In the genomic region with DNA sequence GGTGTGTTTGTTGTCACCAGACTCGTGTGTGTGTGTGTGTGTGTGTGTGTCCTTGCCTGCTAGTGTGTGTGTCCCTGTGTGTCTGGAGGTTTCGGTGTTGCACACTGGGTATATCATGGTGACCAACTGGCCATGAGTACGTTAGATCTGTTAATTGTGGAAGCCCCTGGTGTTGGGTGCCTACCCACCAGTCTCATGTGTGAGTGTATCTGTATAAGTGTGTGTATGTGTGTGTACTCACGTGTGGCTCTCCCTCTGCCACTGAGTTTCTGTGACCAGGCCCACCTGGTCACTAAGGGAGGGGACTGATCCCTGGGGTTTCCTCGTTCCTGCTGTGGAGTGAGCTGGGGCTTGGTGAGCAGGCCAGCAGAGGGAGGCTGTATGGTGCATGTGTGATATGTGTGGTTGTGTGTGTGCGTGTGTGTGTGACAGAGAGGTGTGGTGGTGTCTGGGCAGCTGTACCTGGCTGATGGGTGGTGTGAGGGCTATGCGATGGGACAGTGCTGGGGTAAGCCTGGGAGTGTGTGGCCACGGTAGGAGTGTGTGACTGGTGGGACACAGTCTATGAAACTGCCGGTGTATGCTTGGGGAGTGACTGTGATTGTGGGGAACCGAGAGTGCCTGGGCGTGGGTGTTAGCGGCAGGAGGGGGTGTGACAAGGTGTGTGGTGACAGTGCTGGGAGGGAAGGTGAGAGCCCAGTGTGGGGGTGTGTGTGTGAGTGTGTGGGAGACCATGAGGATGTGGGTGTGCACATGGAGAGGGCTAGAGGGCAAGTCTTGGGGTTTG, we compare ENCODE assay signal across 8 cellular contexts. TPM values are rescaled to one million over a fixed set of nuclear protein-coding genes. Genes with fewer than 3 reads are reported as not detected.
DNase-seq lines count a peak whose midpoint lies in the region; ATAC-seq and TF ChIP-seq lines count a peak whose summit lies in the region.

No MANE protein-coding gene starts in this region.

- H3K27me3 Mint-ChIP-seq in MCF 10A (ENCODE audit: insufficient read depth, unreplicated experiment) (no peaks in the 10 kb centered on the region), naive B cell (no peaks in the 10 kb centered on the region), type B pancreatic cell (peaks cover 14% of the 10 kb centered on the region)

- no peaks in the 10 kb centered on the region for H3K9me3 ChIP-seq in SJCRH30 (replicated peaks)

- H3K4me3 Mint-ChIP-seq in MCF 10A (ENCODE audit: unreplicated experiment) (peak overlapping the region; percentile 89), naive B cell (peak overlapping the region; percentile 86 to 97 (median 91)), type B pancreatic cell (peak overlapping the region; percentile 90)

- H3K36me3 Mint-ChIP-seq in MCF 10A (ENCODE audit: insufficient read depth, unreplicated experiment) (peaks cover 7% of the 10 kb centered on the region), naive B cell (no peaks in the 10 kb centered on the region), type B pancreatic cell (no peaks in the 10 kb centered on the region)

- no peaks in the 10 kb centered on the region for H3K27me3 ChIP-seq in SJCRH30

- H3K4me1 Mint-ChIP-seq in MCF 10A (ENCODE audit: insufficient read depth, unreplicated experiment) = peaks cover 20% of the 10 kb centered on the region
- H3K4me1 Mint-ChIP-seq in naive B cell = peaks cover 54 to 81% (median 62%) of the 10 kb centered on the region in 3 donors
- peaks cover 35% of the 10 kb centered on the region for H3K4me1 Mint-ChIP-seq in type B pancreatic cell (ENCODE audit: unreplicated experiment)

- H3K4me3 ChIP-seq in SJCRH30 = peak overlapping the region; percentile 80

- TF ChIP-seq CTCF in MCF 10A (IDR thresholded peaks at IDR 0.05; ENCODE audit: unreplicated experiment) (no peak), type B pancreatic cell (conservative IDR thresholded peaks at IDR 0.05) (no peak), GM10266 (IDR thresholded peaks at IDR 0.05; ENCODE audit: control insufficient read depth, insufficient read depth, low read depth, missing control alignments) (no peak)

- H3K9me3 Mint-ChIP-seq in MCF 10A (ENCODE audit: unreplicated experiment) = no peaks in the 10 kb centered on the region
- H3K9me3 Mint-ChIP-seq in naive B cell = no peaks in the 10 kb centered on the region
- H3K9me3 Mint-ChIP-seq in type B pancreatic cell = no peaks in the 10 kb centered on the region

- H3K27ac ChIP-seq in SJCRH30 = no peak overlapping the region

- peak; percentile 22 to 36 for DNase-seq in activated CD8-positive, alpha-beta memory T cell treated with anti-CD3 and anti-CD28 coated beads for 1 hour (ENCODE audit: extremely low read depth in 1 of 2, low read depth in 1 of 2)
- no peak for DNase-seq in activated CD8-positive, alpha-beta memory T cell treated with anti-CD3 and anti-CD28 coated beads, Interleukin-2, amount 50 U/mL, for 48 hours
- DNase-seq in SJCRH30 (no peak), MCF 10A (ENCODE audit: unreplicated experiment) (no peak), naive B cell (peak; percentile 77), type B pancreatic cell (ENCODE audit: extremely low spot score, unreplicated experiment) (no peak), GM10266 (ENCODE audit: extremely low spot score) (no peak)

- H3K27ac Mint-ChIP-seq in MCF 10A (ENCODE audit: low read depth, unreplicated experiment) (peak overlapping the region; percentile 71), naive B cell (peak overlapping the region; percentile 91 to 96 (median 95)), type B pancreatic cell (peak overlapping the region; percentile 92)

- H3K4me1 ChIP-seq in SJCRH30 = peaks cover 21% of the 10 kb centered on the region

- POLR2A ChIA-PET in MCF 10A (lab: Yijun Ruan, JAX) = interaction anchor here (0.7 to 1.0 kb wide), 3 partner anchors 12 to 756 kb away, joined by 3 to 4 read pairs (median 3); no protein-coding TSS in a partner anchor

- CTCF ChIA-PET in MCF 10A (lab: Yijun Ruan, JAX) = interaction anchor here (0.7 to 2.3 kb wide), 3 partner anchors 16 to 33 kb away, joined by 3 to 13 read pairs (median 3); no protein-coding TSS in a partner anchor

- peak; percentile 50 to 55 for ATAC-seq in naive B cell (ENCODE audit: low read depth in 2 of 2)
- no peak for ATAC-seq in GM18519 (IDR thresholded peaks at IDR 0.05; ENCODE audit: low FRiP score, unreplicated experiment)

- no TSS peak for BruUV-seq in MCF 10A (replicated peaks; lab: Mats Ljungman, UMichigan)

- intact Hi-C loops in MCF 10A (cut with micrococcal nuclease) = no loop called here

- no peaks in the 10 kb centered on the region for H3K36me3 ChIP-seq in SJCRH30

RNA-seq across cellular contexts. Expression of gene PRKCD, which starts 1.9 kb away (rescaled TPM):
- total RNA-seq in SJCRH30 (2014; rRNA removed; shearing (Covaris generic)) = 4.1 and 4.6 TPM in 2 replicates
- 9.6 and 9.8 TPM in 2 replicates for total RNA-seq in MCF 10A (2022)
- 10 to 100 TPM; 22.2 to 53.0 (median 31.6) TPM for polyA plus RNA-seq in naive B cell (ENCODE audit: low read depth in 6 of 6)
- total RNA-seq in type B pancreatic cell (ENCODE audit: low replicate concordance) = 24.0 and 37.4 TPM in 2 replicates

RNA-seq across cellular contexts. Expression of gene RFT1, which starts 32.6 kb away (rescaled TPM):
- 20.6 and 22.0 TPM in 2 replicates for total RNA-seq in SJCRH30 (2014; rRNA removed; shearing (Covaris generic))
- total RNA-seq in MCF 10A (2022) (40.1 and 42.7 TPM in 2 replicates), type B pancreatic cell (ENCODE audit: low replicate concordance) (23.4 and 31.0 TPM in 2 replicates)
- polyA plus RNA-seq in naive B cell (ENCODE audit: low read depth in 6 of 6) = 10 to 100 TPM; 16.9 to 26.7 (median 22.5) TPM

Comparison
In these comparisons a context has a peak if more than half of its experiments do, and no peak if none do; other contexts are left out.
1. DNase-seq: peak in activated CD8-positive, alpha-beta memory T cell treated with anti-CD3 and anti-CD28 coated beads for 1 hour (2 of 2) and naive B cell (single experiment); none in activated CD8-positive, alpha-beta memory T cell treated with anti-CD3 and anti-CD28 coated beads, Interleukin-2, amount 50 U/mL, for 48 hours (single experiment), SJCRH30 (0 of 2), MCF 10A (single experiment), type B pancreatic cell (single experiment) and GM10266 (single experiment).
2. Peak in every context shown above with its lines, with median percentiles within 50 percentile points of each other: H3K27ac Mint-ChIP-seq and H3K4me3 Mint-ChIP-seq.